Comparison of ENCODE assay signal across 14 cellular contexts in the genomic region with DNA sequence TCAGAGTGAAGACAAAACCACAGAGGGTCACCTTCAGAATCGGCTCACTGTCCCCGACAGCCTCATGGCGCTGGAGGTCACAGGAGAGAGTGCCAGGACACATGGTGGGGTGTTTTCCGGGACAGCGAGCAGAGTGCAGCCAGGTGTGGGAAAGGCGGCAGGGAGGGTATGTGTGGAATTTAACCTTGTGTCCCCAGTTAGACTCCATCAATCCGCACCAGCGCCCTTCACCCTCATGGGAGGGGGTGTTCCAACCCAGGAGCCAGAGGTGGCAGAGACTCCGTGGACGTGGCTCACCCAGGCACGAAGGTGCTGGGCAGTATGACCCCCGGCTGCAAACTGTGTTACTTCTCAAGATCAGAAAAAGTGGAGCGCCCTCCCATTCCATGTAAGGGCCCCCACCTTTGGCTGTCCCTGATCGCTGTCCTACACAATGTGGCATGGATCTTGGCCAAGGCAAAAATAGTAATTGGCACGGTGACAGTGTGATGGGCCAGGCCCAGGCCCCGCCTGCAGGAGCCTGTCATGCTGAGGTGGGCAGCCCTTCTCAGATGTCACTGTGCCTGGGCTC.
DNase-seq lines count a peak whose midpoint lies in the region; ATAC-seq and TF ChIP-seq lines count a peak whose summit lies in the region.
"Had no signal": no experiment of that assay in that cellular context is flagged by ENCODE, and none has a peak within 500 bp of the region (broad histone marks: within the 10 kb centered on the region; RNA-seq: fewer than 3 reads in every experiment).

No MANE protein-coding gene starts in this region.

- no peak for TF ChIP-seq CTCF in body of pancreas (IDR thresholded peaks at IDR 0.05)

- intact Hi-C loops in body of pancreas (cut with DNase I) (no loop called here), aorta (cut with DNase I) (no loop called here)

- no peaks in the 10 kb centered on the region for H3K36me3 ChIP-seq in body of pancreas (replicated peaks in 1 of 2; ENCODE audit: insufficient read depth in 1 of 2, low read depth in 2 of 2)
- H3K36me3 ChIP-seq in aorta (ENCODE audit: control insufficient read depth in 1 of 2, insufficient read depth in 2 of 2, low read length in 1 of 2), result no peaks in the 10 kb centered on the region
- H3K36me3 ChIP-seq: sigmoid colon, SJCRH30, thoracic aorta had no signal

- peak; percentile 71 for ATAC-seq in body of pancreas
- ATAC-seq in left lobe of liver, result peak; percentile 17
- ATAC-seq in aorta (ENCODE audit: low FRiP score), result no peak
- ATAC-seq: A549 had no signal

- H3K4me3 ChIP-seq in body of pancreas (no peak overlapping the region), aorta (ENCODE audit: low read length in 2 of 2) (no peak overlapping the region)
- H3K4me3 ChIP-seq: A549, sigmoid colon, SJCRH30, thoracic aorta had no signal

- H3K9me3 ChIP-seq in body of pancreas (no peaks in the 10 kb centered on the region), aorta (ENCODE audit: control insufficient read depth, low read length) (no peaks in the 10 kb centered on the region)
- H3K9me3 ChIP-seq: A549, sigmoid colon, SJCRH30, thoracic aorta had no signal

- 48 to 67% methylated on average over 12 to 16 of the region's 16 CpGs for WGBS in body of pancreas, 2 donors
- 85 to 86% methylated on average over 16 of the region's 16 CpGs for WGBS in aorta, 2 donors

- H3K4me1 ChIP-seq in body of pancreas, result peaks cover 20% of the 10 kb centered on the region
- no peaks in the 10 kb centered on the region for H3K4me1 ChIP-seq in aorta (ENCODE audit: control insufficient read depth in 1 of 2, insufficient read depth in 2 of 2, low read length in 2 of 2)
- H3K4me1 ChIP-seq: A549 had no signal

- no peak for TF ChIP-seq POLR2A in body of pancreas (IDR thresholded peaks at IDR 0.05)

- H3K27ac ChIP-seq in body of pancreas, result peak overlapping the region; percentile 53 to 70 (median 62)
- no peak overlapping the region for H3K27ac ChIP-seq in aorta (ENCODE audit: low read depth in 1 of 2, low read length in 2 of 2)
- H3K27ac ChIP-seq: A549, sigmoid colon, SJCRH30, thoracic aorta had no signal

- DNase-seq in NCI-H2196 (lab: John Stamatoyannopoulos, UW; ENCODE audit: unreplicated experiment) (peak; percentile 35), NCI-H2196 treated with DMSO at 0.1 percent for 48 hours (lab: John Stamatoyannopoulos, UW; ENCODE audit: unreplicated experiment) (no peak), body of pancreas (peak; percentile 27 to 71 (median 48)), left lobe of liver (ENCODE audit: low spot score) (no peak), aorta (peak; percentile 36 to 73), amygdala (lab: John Stamatoyannopoulos, UW) (no peak), HCEC 1CT (no peak)
- no peak for DNase-seq in stimulated activated naive CD4-positive, alpha-beta T cell (lab: John Stamatoyannopoulos, UW)
- DNase-seq: H9, midbrain, sigmoid colon had no signal

- H3K27me3 ChIP-seq in body of pancreas, result no peaks in the 10 kb centered on the region
- no peaks in the 10 kb centered on the region for H3K27me3 ChIP-seq in aorta (ENCODE audit: control insufficient read depth in 1 of 2, insufficient read depth in 2 of 2, low read length in 1 of 2)
- H3K27me3 ChIP-seq: sigmoid colon, SJCRH30 had no signal

Comparison
In these comparisons a context has a peak if more than half of its experiments do, and no peak if none do; other contexts are left out.
1. DNase-seq: peak in NCI-H2196 (single experiment), body of pancreas (4 of 4) and aorta (2 of 2); none in NCI-H2196 treated with DMSO at 0.1 percent for 48 hours (single experiment), left lobe of liver (single experiment), amygdala (0 of 56), HCEC 1CT (single experiment) and stimulated activated naive CD4-positive, alpha-beta T cell (0 of 6).
2. H3K27ac ChIP-seq: peak in body of pancreas (4 of 4); none in aorta (0 of 2).